In genomic region chr16:23148513-23149266, GRCh38 we compare ENCODE assay signal across 1 cellular context.
TF ChIP-seq lines count a peak whose summit lies in the region.

No MANE protein-coding gene starts in this region.

TF ChIP-seq in K562, 482 proteins besides CTCF, POLR2A, EP300 and RAD21 (continued from another document and continues in another):
- TF ChIP-seq VEZF1 (CRISPR knock-in tag; IDR thresholded peaks at IDR 0.05) (peak; percentile 50; the same call in 1 of the 2 replicates), NFIC (IDR thresholded peaks at IDR 0.05) (peak; percentile 97), HMGN3 (IDR thresholded peaks at IDR 0.05; ENCODE audit: borderline replicate concordance, extremely low read depth, insufficient read length, low read depth, low read length) (no peak), ARNT (IDR thresholded peaks at IDR 0.05) (no peak), ZNF311 (CRISPR knock-in tag; IDR thresholded peaks at IDR 0.05) (no peak), DEAF1 (CRISPR knock-in tag; IDR thresholded peaks at IDR 0.05) (no peak), ASH1L (IDR thresholded peaks at IDR 0.05; ENCODE audit: borderline replicate concordance, low read depth, partially characterized antibody) (no peak), SREBF1 (IDR thresholded peaks at IDR 0.05; ENCODE audit: borderline replicate concordance, low read depth, low read length) (no peak), KAT2B (IDR thresholded peaks at IDR 0.05; ENCODE audit: low read depth, low read length) (no peak), SMARCE1 (IDR thresholded peaks at IDR 0.05) (no peak), KDM4B (IDR thresholded peaks at IDR 0.05; ENCODE audit: borderline replicate concordance in 2 of 2, low read depth in 1 of 2) (no peak), ZFPM2 (CRISPR knock-in tag; IDR thresholded peaks at IDR 0.05) (no peak), ZNF696 (CRISPR knock-in tag; conservative IDR thresholded peaks at IDR 0.05) (no peak), ZBED1 (IDR thresholded peaks at IDR 0.05) (no peak), KHSRP (IDR thresholded peaks at IDR 0.05) (no peak), ZNF639 (CRISPR knock-in tag; conservative IDR thresholded peaks at IDR 0.05 in 1 of 2, IDR thresholded peaks at IDR 0.05 in 1 of 2) (peak in 1 of 2 experiments; percentile 65; a peak in 1 of 4 replicates), LEF1 (IDR thresholded peaks at IDR 0.05) (no peak), MGA (IDR thresholded peaks at IDR 0.05) (peak; percentile 34; the same call in 1 of the 2 replicates), ZNF384 (IDR thresholded peaks at IDR 0.05; ENCODE audit: low read depth, low read length) (no peak), CAMTA2 (CRISPR knock-in tag; conservative IDR thresholded peaks at IDR 0.05) (no peak), MIER1 (IDR thresholded peaks at IDR 0.05; ENCODE audit: low read depth) (no peak), HMBOX1 (IDR thresholded peaks at IDR 0.05) (no peak), NCOA6 (IDR thresholded peaks at IDR 0.05) (no peak), ZSCAN32 (CRISPR knock-in tag; IDR thresholded peaks at IDR 0.05) (no peak), XRCC3 (IDR thresholded peaks at IDR 0.05) (no peak), CBFA2T2 (conservative IDR thresholded peaks at IDR 0.05) (0 out of 2 replicates have a peak, but pooled peaks have one; percentile 10), NCOR1 (IDR thresholded peaks at IDR 0.05) (0 out of 2 replicates have a peak, but pooled peaks have one; percentile 9), POLR2H (tag; IDR thresholded peaks at IDR 0.05; ENCODE audit: low read depth) (no peak), ZHX1 (conservative IDR thresholded peaks at IDR 0.05; ENCODE audit: low read length) (no peak), ZBTB17 (CRISPR knock-in tag; IDR thresholded peaks at IDR 0.05) (no peak), TOE1 (IDR thresholded peaks at IDR 0.05; ENCODE audit: borderline replicate concordance) (no peak), TOE1 (CRISPR knock-in tag; IDR thresholded peaks at IDR 0.05; ENCODE audit: borderline replicate concordance, low read depth) (no peak), PYGO2 (tag; IDR thresholded peaks at IDR 0.05) (no peak), MEF2A (IDR thresholded peaks at IDR 0.05; ENCODE audit: control insufficient read depth, low read depth, low read length) (no peak), ZNF57 (CRISPR knock-in tag; IDR thresholded peaks at IDR 0.05) (no peak), HDAC1 (IDR thresholded peaks at IDR 0.05) (no peak), HDGF (IDR thresholded peaks at IDR 0.05) (no peak), UBTF (IDR thresholded peaks at IDR 0.05; ENCODE audit: borderline replicate concordance in 1 of 2, low read depth in 2 of 2, low read length in 2 of 2) (0 out of 4 replicates have a peak, but pooled peaks of 1 of the 2 experiments have one; percentile 19), ZNF217 (CRISPR knock-in tag; IDR thresholded peaks at IDR 0.05) (no peak), YBX1 (IDR thresholded peaks at IDR 0.05) (no peak), ELK3 (CRISPR knock-in tag; IDR thresholded peaks at IDR 0.05) (no peak)
